Comparison of ENCODE assay signal across 26 cellular contexts in genomic region chr17:10761281-10761680, GRCh38. TPM values are rescaled to one million over a fixed set of nuclear protein-coding genes. Genes with fewer than 3 reads are reported as not detected.
DNase-seq lines count a peak whose midpoint lies in the region; ATAC-seq, FAIRE-seq and TF ChIP-seq lines count a peak whose summit lies in the region.
"Had no signal": no experiment of that assay in that cellular context is flagged by ENCODE, and none has a peak within 500 bp of the region (broad histone marks: within the 10 kb centered on the region; RNA-seq: fewer than 3 reads in every experiment).

No MANE protein-coding gene starts in this region.

- TF ChIP-seq CTCF in HepG2 (CRISPR knock-in tag; IDR thresholded peaks at IDR 0.05), result no peak
- no peak for TF ChIP-seq CTCF in right lobe of liver (IDR thresholded peaks at IDR 0.05)
- no peak for TF ChIP-seq CTCF in sigmoid colon (IDR thresholded peaks at IDR 0.05)

- no peak overlapping the region for H3K9ac ChIP-seq in HepG2 (ENCODE audit: insufficient read depth, low read depth, low read length)
- H3K9ac ChIP-seq: BLaER1 treated with 17β-estradiol and CSF1 and Interleukin-3, amounts not matched to agents 10 nM and 100 nM; GM23248 had no signal

- no peak for TF ChIP-seq EP300 in HepG2 (IDR thresholded peaks at IDR 0.05; ENCODE audit: low read depth in 2 of 2, low read length in 2 of 2)
- TF ChIP-seq EP300 in HepG2 (CRISPR knock-in tag; IDR thresholded peaks at IDR 0.05; ENCODE audit: borderline replicate concordance), result no peak
- no peak for TF ChIP-seq EP300 in sigmoid colon (IDR thresholded peaks at IDR 0.05)

- TF ChIP-seq RAD21 in HepG2 (CRISPR knock-in tag; IDR thresholded peaks at IDR 0.05), result no peak

- POLR2A ChIA-PET in HepG2 (lab: Yijun Ruan, JAX), result no interaction called here

- H3K79me2 ChIP-seq in HepG2 (ENCODE audit: insufficient read depth, low read length), result no peaks in the 10 kb centered on the region

- BruUV-seq in HepG2 (replicated peaks; lab: Mats Ljungman, UMichigan), result no TSS peak

- H3K4me1 ChIP-seq in HepG2 (ENCODE audit: insufficient read depth, low read length) (peaks cover 24% of the 10 kb centered on the region), right lobe of liver (peaks cover 0 to 25% (median 15%) of the 10 kb centered on the region in 4 donors), sigmoid colon (no peaks in the 10 kb centered on the region)
- H3K4me1 ChIP-seq: A549; BE2C; BLaER1 treated with 17β-estradiol and CSF1 and Interleukin-3, amounts not matched to agents 10 nM and 100 nM had no signal

- no peak for ATAC-seq in HepG2
- no peak for ATAC-seq in right lobe of liver
- ATAC-seq in HG03354 (IDR thresholded peaks at IDR 0.05; ENCODE audit: poor library complexity, severe bottlenecking, unreplicated experiment), result no peak
- ATAC-seq: A549, GM12878 had no signal

- CTCF ChIA-PET in HepG2 (lab: Yijun Ruan, JAX; ENCODE audit: low intra/inter-chr PET ratio, low total read pairs), result no interaction called here

- in situ Hi-C loops in HepG2 (cut with HindIII; ENCODE audit: extremely low pct_ligation_motif_present, low pct_unique_long_range_greater_than_20kb), result no loop called here

- TF ChIP-seq POLR2A in HepG2 (IDR thresholded peaks at IDR 0.05; ENCODE audit: insufficient read depth in 1 of 2, low read depth in 2 of 2, low read length in 2 of 2), result no peak
- TF ChIP-seq POLR2A in right lobe of liver (IDR thresholded peaks at IDR 0.05), result no peak
- no peak for TF ChIP-seq POLR2A in sigmoid colon (IDR thresholded peaks at IDR 0.05)

- H3K27ac ChIP-seq in HepG2 (ENCODE audit: extremely low read length, insufficient read depth, low read length) (no peak overlapping the region), right lobe of liver (no peak overlapping the region), sigmoid colon (no peak overlapping the region)
- H3K27ac ChIP-seq: A549; BLaER1 treated with 17β-estradiol and CSF1 and Interleukin-3, amounts not matched to agents 10 nM and 100 nM; GM23248 had no signal

- H3K9me3 ChIP-seq in HepG2 (ENCODE audit: low read length) (no peaks in the 10 kb centered on the region), right lobe of liver (no peaks in the 10 kb centered on the region), sigmoid colon (peaks cover 0 to 2% (median 0%) of the 10 kb centered on the region in 4 donors)
- H3K9me3 ChIP-seq: A549, BE2C had no signal

- intact Hi-C loops in HepG2 (cut with micrococcal nuclease; ENCODE audit: unreplicated experiment) (no loop called here), right lobe of liver (cut with DNase I) (no loop called here), sigmoid colon (cut with DNase I) (loop anchor here (5.0 kb wide), 1 partner anchor 56 kb away; no protein-coding TSS in a partner anchor)

- DNase-seq in HepG2 (ENCODE audit: low spot score) (no peak), right lobe of liver (no peak), mesenteric fat pad (ENCODE audit: low spot score) (peak; percentile 51), sigmoid colon (peak; percentile 55), kidney tubule cell (ENCODE audit: low spot score) (no peak), NCI-H526 treated with DMSO at 0.1 percent for 48 hours (lab: John Stamatoyannopoulos, UW) (no peak)
- DNase-seq: 8988T; ACHN; AML-193; BE2C; Calu3; CD4-positive, alpha-beta memory T cell; COR-L47; DMS153; DMS79; EL; GDM1; GM23248; H7; HCEC 1CT had no signal

- FAIRE-seq in HepG2 (lab: Jason Lieb, UNC), result no peak
- FAIRE-seq: A549, GM12878, GM19239, H1 had no signal

- no peaks in the 10 kb centered on the region; a peak in 1 of 5 replicates for H3K27me3 ChIP-seq in HepG2 (ENCODE audit: control insufficient read depth in 1 of 2, insufficient read depth in 2 of 2, low read length in 2 of 2)
- H3K27me3 ChIP-seq in right lobe of liver, result no peaks in the 10 kb centered on the region
- no peaks in the 10 kb centered on the region for H3K27me3 ChIP-seq in sigmoid colon
- H3K27me3 ChIP-seq: BE2C; BLaER1 treated with 17β-estradiol and CSF1 and Interleukin-3, amounts not matched to agents 10 nM and 100 nM had no signal

- no peak overlapping the region for H3K4me3 ChIP-seq in HepG2 (replicated peaks in 1 of 3; ENCODE audit: insufficient read depth in 1 of 3, low read depth in 2 of 3, low read length in 3 of 3)
- no peak overlapping the region for H3K4me3 ChIP-seq in right lobe of liver
- no peak overlapping the region for H3K4me3 ChIP-seq in sigmoid colon
- H3K4me3 ChIP-seq: A549; BLaER1 treated with 17β-estradiol and CSF1 and Interleukin-3, amounts not matched to agents 10 nM and 100 nM; GM12878; GM23248 had no signal

- no peaks in the 10 kb centered on the region for H4K20me1 ChIP-seq in HepG2 (ENCODE audit: insufficient read depth, low read length)
- H4K20me1 ChIP-seq: BLaER1 treated with 17β-estradiol and CSF1 and Interleukin-3, amounts not matched to agents 10 nM and 100 nM had no signal

- H2AFZ ChIP-seq in HepG2 (ENCODE audit: low read length), result no peak overlapping the region
- H2AFZ ChIP-seq: GM23248 had no signal

- 5% methylated on average over 2 of the region's 2 CpGs for WGBS in HepG2 (ENCODE audit: low lambda C conversion rate)
- 62% methylated on average over 2 of the region's 2 CpGs for WGBS in right lobe of liver (ENCODE audit: insufficient coverage, low coverage, low lambda C conversion rate, missing lambda C conversion rate)
- WGBS in sigmoid colon, 2 donors, result 26 to 65% methylated on average over 2 of the region's 2 CpGs

- no peaks in the 10 kb centered on the region for H3K36me3 ChIP-seq in HepG2 (replicated peaks in 1 of 2; ENCODE audit: control insufficient read depth in 1 of 2, insufficient read depth in 2 of 2, low read length in 2 of 2)
- peaks cover 0 to under 1% (median 0%) of the 10 kb centered on the region in 4 donors for H3K36me3 ChIP-seq in right lobe of liver
- H3K36me3 ChIP-seq in sigmoid colon, result no peaks in the 10 kb centered on the region
- H3K36me3 ChIP-seq: BE2C; BLaER1 treated with 17β-estradiol and CSF1 and Interleukin-3, amounts not matched to agents 10 nM and 100 nM had no signal

- no peak overlapping the region for H3K4me2 ChIP-seq in HepG2 (ENCODE audit: low read depth, low read length)
- H3K4me2 ChIP-seq: A549; BLaER1 treated with 17β-estradiol and CSF1 and Interleukin-3, amounts not matched to agents 10 nM and 100 nM had no signal

TF ChIP-seq in HepG2, 621 proteins besides CTCF, POLR2A, EP300 and RAD21 (continues in another document):
- TF ChIP-seq GLI4 (CRISPR knock-in tag; IDR thresholded peaks at IDR 0.05; ENCODE audit: borderline replicate concordance), result no peak

RNA-seq across cellular contexts. Expression of gene TMEM220, which starts 31.5 kb away (rescaled TPM):
- total RNA-seq in HepG2 (2016; rRNA removed; fragmentation: Illumina TruSeq; extraction: Trizol), result 0.73 and 2.2 TPM in 2 replicates
- 1.3 and 1.8 TPM in 2 replicates for total RNA-seq in HepG2 (2016; cell fraction: cytosol; rRNA removed; fragmentation: Illumina TruSeq; extraction: Trizol; ENCODE audit: low read depth)
- 1.7 and 2.0 TPM in 2 replicates for total RNA-seq in HepG2 (2016; cell fraction: insoluble cytoplasmic fraction; rRNA removed; fragmentation: Illumina TruSeq; extraction: Trizol)
- total RNA-seq in HepG2 (2016; cell fraction: membrane; rRNA removed; fragmentation: Illumina TruSeq; extraction: Trizol), result 1.8 and 2.3 TPM in 2 replicates
- total RNA-seq in HepG2 (2016; cell fraction: nucleus; rRNA removed; fragmentation: Illumina TruSeq; extraction: Trizol), result 1.0 and 1.6 TPM in 2 replicates
- 1.3 and 1.8 TPM in 2 replicates for polyA plus RNA-seq in HepG2 (2011; rRNA removed)
- 0.56 and 1.4 TPM in 2 replicates for polyA plus RNA-seq in HepG2 (2011; cell fraction: cytosol; rRNA removed)
- 0.87 and 1.0 TPM in 2 replicates for polyA plus RNA-seq in HepG2 (2011; cell fraction: nucleus; rRNA removed)
- 1.2 and 3.6 TPM in 2 replicates for polyA plus RNA-seq in HepG2 (2012)
- 2.8 and 3.3 TPM in 2 replicates for polyA plus RNA-seq in HepG2 (2016; cell fraction: cytosol; fragmentation: Illumina TruSeq; extraction: Trizol; ENCODE audit: low read depth)
- polyA plus RNA-seq in HepG2 (2016; cell fraction: insoluble cytoplasmic fraction; fragmentation: Illumina TruSeq; extraction: Trizol; ENCODE audit: low read depth), result 1.4 and 2.6 TPM in 2 replicates
- polyA plus RNA-seq in HepG2 (2016; cell fraction: membrane; fragmentation: Illumina TruSeq; extraction: Trizol; ENCODE audit: low read depth), result 1.4 and 1.9 TPM in 2 replicates
- polyA plus RNA-seq in HepG2 (2016; cell fraction: nucleus; fragmentation: Illumina TruSeq; extraction: Trizol; ENCODE audit: insufficient read depth, low read depth), result 2.5 and 5.7 TPM in 2 replicates
- polyA minus RNA-seq in HepG2 (2011; rRNA and poly(A)+ RNA removed; ENCODE audit: low replicate concordance), result 0.50 TPM in 1 of 2 replicates, not detected in the other
- polyA minus RNA-seq in HepG2 (2011; cell fraction: cytosol; rRNA and poly(A)+ RNA removed), result 0.26 and 1.3 TPM in 2 replicates
- 0.64 and 1.4 TPM in 2 replicates for polyA minus RNA-seq in HepG2 (2011; cell fraction: nucleus; rRNA and poly(A)+ RNA removed)
- total RNA-seq in right lobe of liver, result 10 to 100 TPM; 26.6 to 61.0 (median 43.2) TPM
- total RNA-seq in mesenteric fat pad, result 20.8 TPM
- 10 to 100 TPM in 2 of 4 donors, 1 to 10 TPM in 2; 9.1 to 16.8 (median 12.2) TPM for total RNA-seq in sigmoid colon
- 10 to 100 TPM in 2 of 3 donors, 1 to 10 TPM in 1; 8.3 to 22.7 (median 13.2) TPM for polyA plus RNA-seq in sigmoid colon
- total RNA-seq: Calu3 had no signal

RNA-seq across cellular contexts. Expression of gene TMEM238L, which starts 42.6 kb away (rescaled TPM):
- not detected in 2 replicates for total RNA-seq in HepG2 (2016; rRNA removed; fragmentation: Illumina TruSeq; extraction: Trizol)
- not detected in 2 replicates for total RNA-seq in HepG2 (2016; cell fraction: cytosol; rRNA removed; fragmentation: Illumina TruSeq; extraction: Trizol; ENCODE audit: low read depth)
- not detected in 2 replicates for total RNA-seq in HepG2 (2016; cell fraction: insoluble cytoplasmic fraction; rRNA removed; fragmentation: Illumina TruSeq; extraction: Trizol)
- not detected in 2 replicates for total RNA-seq in HepG2 (2016; cell fraction: membrane; rRNA removed; fragmentation: Illumina TruSeq; extraction: Trizol)
- not detected in 2 replicates for total RNA-seq in HepG2 (2016; cell fraction: nucleus; rRNA removed; fragmentation: Illumina TruSeq; extraction: Trizol)
- not detected in 2 replicates for polyA plus RNA-seq in HepG2 (2011; rRNA removed)
- not detected in 2 replicates for polyA plus RNA-seq in HepG2 (2011; cell fraction: cytosol; rRNA removed)
- not detected in 2 replicates for polyA plus RNA-seq in HepG2 (2011; cell fraction: nucleus; rRNA removed)
- not detected in 2 replicates for polyA plus RNA-seq in HepG2 (2012)
- not detected in 2 replicates for polyA plus RNA-seq in HepG2 (2016; cell fraction: cytosol; fragmentation: Illumina TruSeq; extraction: Trizol; ENCODE audit: low read depth)
- not detected in 2 replicates for polyA plus RNA-seq in HepG2 (2016; cell fraction: insoluble cytoplasmic fraction; fragmentation: Illumina TruSeq; extraction: Trizol; ENCODE audit: low read depth)
- polyA plus RNA-seq in HepG2 (2016; cell fraction: membrane; fragmentation: Illumina TruSeq; extraction: Trizol; ENCODE audit: low read depth), result not detected in 2 replicates
- polyA plus RNA-seq in HepG2 (2016; cell fraction: nucleus; fragmentation: Illumina TruSeq; extraction: Trizol; ENCODE audit: insufficient read depth, low read depth), result not detected in 2 replicates
- polyA minus RNA-seq in HepG2 (2011; rRNA and poly(A)+ RNA removed; ENCODE audit: low replicate concordance), result not detected in 2 replicates
- polyA minus RNA-seq in HepG2 (2011; cell fraction: cytosol; rRNA and poly(A)+ RNA removed), result not detected in 2 replicates
- not detected in 2 replicates for polyA minus RNA-seq in HepG2 (2011; cell fraction: nucleus; rRNA and poly(A)+ RNA removed)
- not detected for total RNA-seq in right lobe of liver
- not detected for total RNA-seq in mesenteric fat pad
- total RNA-seq in sigmoid colon, result not detected
- polyA plus RNA-seq in sigmoid colon, result 100 to 1,000 TPM in 1 of 3 donors, 10 to 100 TPM in 2; 43.2 to 130 (median 97.8) TPM
- total RNA-seq: Calu3; CD4-positive, alpha-beta memory T cell; GM12878; GM23248; H1; H7 had no signal
- polyA plus RNA-seq: A549; CD4-positive, alpha-beta memory T cell; GM12878; GM23248; H1 had no signal

Comparison
In these comparisons a context has a peak if more than half of its experiments do, and no peak if none do; other contexts are left out.
1. DNase-seq: peak in mesenteric fat pad (single experiment) and sigmoid colon (single experiment); none in HepG2 (single experiment), right lobe of liver (0 of 3), kidney tubule cell (single experiment) and NCI-H526 treated with DMSO at 0.1 percent for 48 hours (single experiment).